ENCODE assay signal across 8 cellular contexts in the genomic region with DNA sequence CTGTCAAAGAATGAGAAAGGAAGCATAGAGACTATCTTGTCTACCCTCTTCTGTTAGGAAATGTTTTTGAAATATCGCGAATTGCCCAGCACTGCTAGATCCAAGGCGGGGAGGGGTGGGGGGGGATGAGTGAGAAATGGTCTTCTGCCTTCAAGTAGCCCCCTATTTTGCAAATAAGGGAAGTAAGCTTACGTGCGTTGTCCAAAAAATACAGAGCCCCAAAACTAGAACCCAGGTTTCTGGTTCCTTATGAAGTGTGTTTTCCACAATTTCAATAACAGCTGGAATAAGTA. TPM values are rescaled to one million over a fixed set of nuclear protein-coding genes. Genes with fewer than 3 reads are reported as not detected.
A peak's percentile ranks its signal among the peaks of the same experiment; 100 is the strongest.
DNase-seq lines count a peak whose midpoint lies in the region; ATAC-seq and TF ChIP-seq lines count a peak whose summit lies in the region.

No MANE protein-coding gene starts in this region.

- H3K27ac ChIP-seq in PC-3 (ENCODE audit: low read length) = no peak overlapping the region
- peak overlapping the region; percentile 93 to 95 for H3K27ac ChIP-seq in prostate gland

- H3K9me3 ChIP-seq in PC-3 (ENCODE audit: low read length) = no peaks in the 10 kb centered on the region
- H3K9me3 ChIP-seq in prostate gland = no peaks in the 10 kb centered on the region

- intact Hi-C loops in PC-3 (cut with micrococcal nuclease) (no loop called here), prostate gland (cut with DNase I) (loop anchor here (5.0 to 10.0 kb wide), 2 partner anchors 40 to 173 kb away; no protein-coding TSS in a partner anchor)

- H3K36me3 ChIP-seq in PC-3 (ENCODE audit: low read depth, low read length) = 0 out of 2 replicates have a peak, but pooled peaks cover 3% of the 10 kb centered on the region
- no peaks in the 10 kb centered on the region for H3K36me3 ChIP-seq in prostate gland

- peak overlapping the region; percentile 78 for H3K4me2 ChIP-seq in PC-3 (ENCODE audit: low read length)

- peaks cover 6% of the 10 kb centered on the region for H3K27me3 Mint-ChIP-seq in endothelial cell (ENCODE audit: unreplicated experiment)

- TF ChIP-seq POLR2A in prostate gland (IDR thresholded peaks at IDR 0.05) = no peak

- no peaks in the 10 kb centered on the region for H3K9me3 Mint-ChIP-seq in endothelial cell (ENCODE audit: unreplicated experiment)

- POLR2A ChIA-PET in PC-3 (lab: Charles Lee; ENCODE audit: unreplicated experiment) = no interaction called here

- ATAC-seq in PC-3 (no peak), GM18498 (IDR thresholded peaks at IDR 0.05; ENCODE audit: unreplicated experiment) (no peak), GM18511 (IDR thresholded peaks at IDR 0.05; ENCODE audit: unreplicated experiment) (no peak)

- DNase-seq in PC-3 (no peak), endothelial cell (ENCODE audit: low spot score) (no peak), prostate gland (ENCODE audit: low spot score) (no peak), inferior parietal cortex (ENCODE audit: extremely low spot score) (no peak), NCI-H748 (lab: John Stamatoyannopoulos, UW; ENCODE audit: unreplicated experiment) (no peak)

- H3K9ac ChIP-seq in PC-3 (ENCODE audit: low read length) = no peak overlapping the region

- peaks cover 40% of the 10 kb centered on the region for H3K79me2 ChIP-seq in PC-3 (ENCODE audit: low read length)

- 0 out of 2 replicates have a peak, but pooled peaks cover under 1% of the 10 kb centered on the region for H4K20me1 ChIP-seq in PC-3 (ENCODE audit: low read length)

- no peaks in the 10 kb centered on the region for H3K9me2 ChIP-seq in PC-3 (replicated peaks; ENCODE audit: low read length)

- H3K4me3 Mint-ChIP-seq in endothelial cell (ENCODE audit: unreplicated experiment) = peak overlapping the region; percentile 99

- CTCF ChIA-PET in PC-3 (lab: Charles Lee) = no interaction called here

- TF ChIP-seq CTCF in PC-3 (conservative IDR thresholded peaks at IDR 0.05; ENCODE audit: low read depth, low read length) (no peak), endothelial cell (IDR thresholded peaks at IDR 0.05; ENCODE audit: unreplicated experiment) (no peak), prostate gland (IDR thresholded peaks at IDR 0.05) (no peak)

- H3K4me1 ChIP-seq in PC-3 (ENCODE audit: insufficient read depth, low read length) (peaks cover 21% of the 10 kb centered on the region), prostate gland (replicated peaks) (peaks cover 4% of the 10 kb centered on the region)

- no peaks in the 10 kb centered on the region for H3K27me3 ChIP-seq in PC-3 (ENCODE audit: low read length)
- no peaks in the 10 kb centered on the region for H3K27me3 ChIP-seq in prostate gland (replicated peaks; ENCODE audit: insufficient read depth)

- H2AFZ ChIP-seq in PC-3 (ENCODE audit: low read length) = peak overlapping the region; percentile 83; the same call in 1 of the 2 replicates

- BruUV-seq in PC-3 (replicated peaks; lab: Mats Ljungman, UMichigan) = no TSS peak

- H3K4me3 ChIP-seq in GM08714 (ENCODE audit: low read length) (peak overlapping the region; percentile 83), PC-3 (ENCODE audit: low read length) (peak overlapping the region; percentile 74; the same call in 1 of the 2 replicates), prostate gland (peak overlapping the region; percentile 89 to 94)

- H3F3A ChIP-seq in PC-3 (ENCODE audit: low read length, unreplicated experiment) = no peaks in the 10 kb centered on the region

- H3K27ac Mint-ChIP-seq in endothelial cell (ENCODE audit: unreplicated experiment) = peak overlapping the region; percentile 97

- peaks cover 28% of the 10 kb centered on the region for H3K4me1 Mint-ChIP-seq in endothelial cell (ENCODE audit: unreplicated experiment)

- peaks cover 4% of the 10 kb centered on the region for H3K36me3 Mint-ChIP-seq in endothelial cell (ENCODE audit: low read depth, unreplicated experiment)

- WGBS in prostate gland = 57% methylated on average over 5 of the region's 5 CpGs

RNA-seq across cellular contexts. Expression of a gene that starts 0.9 kb away (rescaled TPM):
- total RNA-seq in PC-3 (2014; rRNA removed) (54.8 and 59.5 TPM in 2 replicates), endothelial cell (ENCODE audit: unreplicated experiment) (58.9 TPM), prostate gland (10 to 100 TPM; 57.4 to 93.6 TPM)

RNA-seq across cellular contexts. Expression of a gene that starts 59.8 kb away (rescaled TPM):
- total RNA-seq in PC-3 (2014; rRNA removed) (271 and 306 TPM in 2 replicates), endothelial cell (ENCODE audit: unreplicated experiment) (100 TPM), prostate gland (100 to 1,000 TPM in 1 of 2 donors, 10 to 100 TPM in 1; 82.0 to 102 TPM)
